Comparison of ENCODE assay signal across 1 cellular context in genomic region chr3:178350763-178351162, GRCh38.
TF ChIP-seq lines count a peak whose summit lies in the region.

No MANE protein-coding gene starts in this region.

TF ChIP-seq in WTC11, 78 proteins besides CTCF, POLR2A, EP300 and RAD21 (continued from another document):
- TF ChIP-seq ATF6 (CRISPR knock-in tag; IDR thresholded peaks at IDR 0.05) (no peak), ZNF512 (CRISPR knock-in tag; IDR thresholded peaks at IDR 0.05; ENCODE audit: borderline replicate concordance) (no peak), NFYB (CRISPR knock-in tag; conservative IDR thresholded peaks at IDR 0.05; ENCODE audit: low read depth) (no peak), CREM (CRISPR knock-in tag; IDR thresholded peaks at IDR 0.05) (no peak), JAZF1 (CRISPR knock-in tag; IDR thresholded peaks at IDR 0.05) (no peak), TEAD4 (CRISPR knock-in tag; IDR thresholded peaks at IDR 0.05) (no peak), NR1H2 (CRISPR knock-in tag; IDR thresholded peaks at IDR 0.05) (no peak), MXD4 (CRISPR knock-in tag; IDR thresholded peaks at IDR 0.05; ENCODE audit: borderline replicate concordance) (no peak), E2F4 (CRISPR knock-in tag; IDR thresholded peaks at IDR 0.05; ENCODE audit: borderline replicate concordance, low read depth) (no peak), ZNF219 (CRISPR knock-in tag; IDR thresholded peaks at IDR 0.05; ENCODE audit: borderline replicate concordance) (no peak), PREB (CRISPR knock-in tag; IDR thresholded peaks at IDR 0.05; ENCODE audit: borderline replicate concordance) (no peak)
TF ChIP-seq in WTC11: peak in this region for 0.
